ENCODE assay signal across 23 cellular contexts in genomic region chr1:41883507-41883906, GRCh38. TPM values are rescaled to one million over a fixed set of nuclear protein-coding genes. Genes with fewer than 3 reads are reported as not detected.
DNase-seq lines count a peak whose midpoint lies in the region; ATAC-seq and TF ChIP-seq lines count a peak whose summit lies in the region.
"Had no signal": no experiment of that assay in that cellular context is flagged by ENCODE, and none has a peak within 500 bp of the region (broad histone marks: within the 10 kb centered on the region; RNA-seq: fewer than 3 reads in every experiment).

No MANE protein-coding gene starts in this region.

- CTCF ChIA-PET in naive thymus-derived CD4-positive, alpha-beta T cell (lab: Charles Lee), result no interaction called here

- peak overlapping the region; percentile 43 for H3K4me2 ChIP-seq in DND-41 (ENCODE audit: insufficient read depth, low read length)
- H3K4me2 ChIP-seq: KMS-11 had no signal

- H3K9me3 Mint-ChIP-seq in naive thymus-derived CD4-positive, alpha-beta T cell, result no peaks in the 10 kb centered on the region
- H3K9me3 Mint-ChIP-seq: CD4-positive, CD25-positive, alpha-beta regulatory T cell had no signal

- peaks cover 98% of the 10 kb centered on the region for H3K4me1 ChIP-seq in DND-41 (ENCODE audit: insufficient read depth, low read length)
- H3K4me1 ChIP-seq in naive thymus-derived CD4-positive, alpha-beta T cell (ENCODE audit: control insufficient read depth in 2 of 2, insufficient read depth in 2 of 2, low read length in 2 of 2), result peaks cover 0 to 7% of the 10 kb centered on the region in 2 donors

- H3K9ac ChIP-seq in DND-41 (ENCODE audit: low read depth, low read length), result peak overlapping the region; percentile 61
- H3K9ac ChIP-seq: KMS-11 had no signal

- H3K4me3 Mint-ChIP-seq in naive thymus-derived CD4-positive, alpha-beta T cell, result no peak overlapping the region
- H3K4me3 Mint-ChIP-seq: B cell; CD4-positive, CD25-positive, alpha-beta regulatory T cell had no signal

- peak overlapping the region; percentile 98 for H3K27ac ChIP-seq in DND-41 (ENCODE audit: low read length)
- H3K27ac ChIP-seq in VCaP, result peak overlapping the region; percentile 97
- no peak overlapping the region for H3K27ac ChIP-seq in naive thymus-derived CD4-positive, alpha-beta T cell (ENCODE audit: low read depth, low read length)
- H3K27ac ChIP-seq: KMS-11, SK-N-MC had no signal

- peaks cover 3 to 29% (median 13%) of the 10 kb centered on the region in 7 donors for H3K4me1 Mint-ChIP-seq in naive thymus-derived CD4-positive, alpha-beta T cell

- H3K79me2 ChIP-seq in DND-41 (ENCODE audit: insufficient read depth, low read length), result peaks cover 94% of the 10 kb centered on the region

- H4K20me1 ChIP-seq in DND-41 (ENCODE audit: insufficient read depth, low read length), result no peaks in the 10 kb centered on the region

- H2AFZ ChIP-seq in DND-41 (ENCODE audit: low read depth, low read length), result no peak overlapping the region

- ATAC-seq in DND-41 (ENCODE audit: insufficient read depth, low read depth) (0 out of 3 replicates have a peak, but pooled peaks have one; percentile 11), left cardiac atrium (peak; percentile 58 to 76), GM18858 (IDR thresholded peaks at IDR 0.05; ENCODE audit: unreplicated experiment) (no peak), HG02840 (IDR thresholded peaks at IDR 0.05; ENCODE audit: low FRiP score, unreplicated experiment) (no peak)
- no peak for ATAC-seq in naive thymus-derived CD4-positive, alpha-beta T cell
- ATAC-seq: HCT116 had no signal

- peak overlapping the region in 1 of 2 experiments; percentile 13; a peak in 1 of 4 replicates for H3K4me3 ChIP-seq in DND-41 (ENCODE audit: low read depth in 1 of 2, low read length in 2 of 2)
- no peak overlapping the region for H3K4me3 ChIP-seq in naive thymus-derived CD4-positive, alpha-beta T cell (ENCODE audit: low read length)
- H3K4me3 ChIP-seq: SK-N-MC had no signal

- peaks cover 17% of the 10 kb centered on the region; the same call in 1 of the 2 replicates for H3K36me3 ChIP-seq in DND-41 (ENCODE audit: insufficient read depth, low read length)
- H3K36me3 ChIP-seq in naive thymus-derived CD4-positive, alpha-beta T cell (ENCODE audit: control insufficient read depth in 2 of 3, insufficient read depth in 3 of 3, low read length in 3 of 3), result no peaks in the 10 kb centered on the region

- H3K27ac Mint-ChIP-seq in naive thymus-derived CD4-positive, alpha-beta T cell, result no peak overlapping the region
- H3K27ac Mint-ChIP-seq: B cell had no signal

- no peaks in the 10 kb centered on the region for H3K9me3 ChIP-seq in DND-41 (ENCODE audit: insufficient read depth, low read length, severe bottlenecking)
- no peaks in the 10 kb centered on the region for H3K9me3 ChIP-seq in naive thymus-derived CD4-positive, alpha-beta T cell (ENCODE audit: control insufficient read depth in 2 of 3, low read length in 3 of 3)

- intact Hi-C loops in left cardiac atrium (cut with DNase I), result no loop called here
- intact Hi-C loops in naive thymus-derived CD4-positive, alpha-beta T cell (cut with micrococcal nuclease), result no loop called here

- TF ChIP-seq CTCF in DND-41 (IDR thresholded peaks at IDR 0.05; ENCODE audit: borderline replicate concordance, extremely low read depth, low read length, poor library complexity, severe bottlenecking), result no peak
- TF ChIP-seq CTCF in VCaP (conservative IDR thresholded peaks at IDR 0.05), result no peak

- DNase-seq in DND-41 (peak; percentile 50), left cardiac atrium (no peak), mesenteric fat pad (ENCODE audit: low spot score) (peak; percentile 59), hypothalamus (lab: John Stamatoyannopoulos, UW) (no peak)
- no peak for DNase-seq in naive thymus-derived CD4-positive, alpha-beta T cell
- DNase-seq: CD4-positive, CD25-positive, alpha-beta regulatory T cell; DMS79; GOT3; IMR-90; MV-4-11; NCI-H1105 treated with DMSO at 0.1 percent for 48 hours; NCI-H1694 treated with DMSO at 0.1 percent for 48 hours; NCI-H446 treated with DMSO at 0.1 percent for 48 hours; NCI-H526 treated with DMSO at 0.1 percent for 48 hours; OCI-M1; SHP77 treated with DMSO at 0.1 percent for 48 hours had no signal

- H3K27me3 ChIP-seq in DND-41 (ENCODE audit: insufficient read depth, low read length, poor library complexity), result no peaks in the 10 kb centered on the region
- no peaks in the 10 kb centered on the region for H3K27me3 ChIP-seq in naive thymus-derived CD4-positive, alpha-beta T cell (ENCODE audit: control insufficient read depth in 2 of 2, insufficient read depth in 2 of 2, low read length in 2 of 2)

- H3K27me3 Mint-ChIP-seq in naive thymus-derived CD4-positive, alpha-beta T cell, result peaks cover 0 to 2% (median 0%) of the 10 kb centered on the region in 5 donors
- H3K27me3 Mint-ChIP-seq: B cell had no signal

- POLR2A ChIA-PET in naive thymus-derived CD4-positive, alpha-beta T cell (lab: Charles Lee), result no interaction called here

- H3K36me3 Mint-ChIP-seq in naive thymus-derived CD4-positive, alpha-beta T cell, result peaks cover 0 to 4% (median 0%) of the 10 kb centered on the region in 5 donors

RNA-seq across cellular contexts. Expression of gene HIVEP3, which starts 35.2 kb away (rescaled TPM):
- total RNA-seq in left cardiac atrium (1 to 10 TPM; 6.6 to 7.2 TPM), mesenteric fat pad (19.9 TPM)
- 10 to 100 TPM in 2 of 5 experiments, 1 to 10 TPM in 3; 6.6 to 19.1 (median 7.0) TPM for total RNA-seq in naive thymus-derived CD4-positive, alpha-beta T cell
- polyA plus RNA-seq in naive thymus-derived CD4-positive, alpha-beta T cell, result 1 to 10 TPM; 4.3 to 7.2 TPM

Comparison
In these comparisons a context has a peak if more than half of its experiments do, and no peak if none do; other contexts are left out.
1. ATAC-seq: peak in DND-41 (single experiment) and left cardiac atrium (2 of 2); none in GM18858 (single experiment), HG02840 (single experiment) and naive thymus-derived CD4-positive, alpha-beta T cell (single experiment).
2. DNase-seq: peak in DND-41 (single experiment) and mesenteric fat pad (single experiment); none in left cardiac atrium (single experiment), naive thymus-derived CD4-positive, alpha-beta T cell (0 of 9) and hypothalamus (0 of 51).